Comparison of ENCODE assay signal across 21 cellular contexts in genomic region chr3:124083990-124084389, GRCh38. TPM values are rescaled to one million over a fixed set of nuclear protein-coding genes. Genes with fewer than 3 reads are reported as not detected.
A peak's percentile ranks its signal among the peaks of the same experiment; 100 is the strongest.
DNase-seq lines count a peak whose midpoint lies in the region; ATAC-seq and TF ChIP-seq lines count a peak whose summit lies in the region.
"Had no signal": no experiment of that assay in that cellular context is flagged by ENCODE, and none has a peak within 500 bp of the region (broad histone marks: within the 10 kb centered on the region; RNA-seq: fewer than 3 reads in every experiment).

No MANE protein-coding gene starts in this region.

- no peak overlapping the region for H3K4me3 Mint-ChIP-seq in memory B cell
- H3K4me3 Mint-ChIP-seq: activated T-helper 1 cell treated with anti-CD3 and anti-CD28 coated beads, Interleukin-12 subunit alpha, Interleukin-12 subunit beta, Interleukin-2, Interleukin-4 antibody, amounts not matched to agents 30 ng/mL and 10 ng/mL and 1 ng/mL, durations not matched to agents 14 hours and 24 hours and 36 hours; nephron progenitor cell had no signal

- H3K36me3 ChIP-seq in BE2C, result no peaks in the 10 kb centered on the region
- H3K36me3 ChIP-seq: stomach, upper lobe of right lung had no signal

- peaks cover 4% of the 10 kb centered on the region for H3K27me3 Mint-ChIP-seq in memory B cell

- H3K4me1 Mint-ChIP-seq in memory B cell, result no peaks in the 10 kb centered on the region

- H3K27me3 ChIP-seq in BE2C, result no peaks in the 10 kb centered on the region
- H3K27me3 ChIP-seq: upper lobe of right lung had no signal

- DNase-seq in BE2C, result peak; percentile 69
- DNase-seq in GM12865 (ENCODE audit: low read depth), result peak; percentile 6
- DNase-seq in NCI-H345 (lab: John Stamatoyannopoulos, UW), result peak; percentile 30
- DNase-seq in memory B cell (ENCODE audit: low spot score in 2 of 2), result no peak
- DNase-seq in NCI-H2196 treated with DMSO at 0.1 percent for 48 hours (lab: John Stamatoyannopoulos, UW; ENCODE audit: unreplicated experiment), result no peak
- DNase-seq in AG20443 (ENCODE audit: low spot score), result no peak
- DNase-seq: activated CD4-positive, alpha-beta T cell treated with anti-CD3 and anti-CD28 coated beads for 48 hours; EL; midbrain; NCI-H2029 treated with DMSO at 0.1 percent for 48 hours; NCI-H748 treated with DMSO at 0.1 percent for 48 hours; nephron progenitor cell; psoas muscle; small intestine; stimulated activated CD4-positive, alpha-beta T cell treated with anti-CD3 and anti-CD28 coated beads, Interleukin-4, amount 100 ng/mL, for 24 hours; stomach; upper lobe of right lung had no signal

- peaks cover 1% of the 10 kb centered on the region for H3K9me3 Mint-ChIP-seq in memory B cell
- H3K9me3 Mint-ChIP-seq: activated naive CD4-positive, alpha-beta T cell treated with anti-CD3 and anti-CD28 coated beads, Interleukin-2, amount 50 U/mL, for 72 hours; activated T-helper 1 cell treated with anti-CD3 and anti-CD28 coated beads, Interleukin-12 subunit alpha, Interleukin-12 subunit beta, Interleukin-2, Interleukin-4 antibody, amounts not matched to agents 30 ng/mL and 10 ng/mL and 1 ng/mL, durations not matched to agents 14 hours and 24 hours and 36 hours; nephron progenitor cell had no signal

- H3K4me1 ChIP-seq in BE2C, result peaks cover 16% of the 10 kb centered on the region
- H3K4me1 ChIP-seq: upper lobe of right lung had no signal

- no peaks in the 10 kb centered on the region for H3K36me3 Mint-ChIP-seq in memory B cell
- H3K36me3 Mint-ChIP-seq: activated naive CD4-positive, alpha-beta T cell treated with anti-CD3 and anti-CD28 coated beads, Interleukin-2, amount 50 U/mL, for 72 hours had no signal

- TF ChIP-seq CTCF in BE2C (IDR thresholded peaks at IDR 0.05; ENCODE audit: low read depth, low read length) (no peak), GM12865 (IDR thresholded peaks at IDR 0.05; ENCODE audit: insufficient read depth, low read depth, low read length, missing control alignments) (no peak)

- no peak overlapping the region for H3K27ac Mint-ChIP-seq in memory B cell
- H3K27ac Mint-ChIP-seq: activated naive CD4-positive, alpha-beta T cell treated with anti-CD3 and anti-CD28 coated beads, Interleukin-2, amount 50 U/mL, for 72 hours; activated T-helper 1 cell treated with anti-CD3 and anti-CD28 coated beads, Interleukin-12 subunit alpha, Interleukin-12 subunit beta, Interleukin-2, Interleukin-4 antibody, amounts not matched to agents 30 ng/mL and 10 ng/mL and 1 ng/mL, durations not matched to agents 14 hours and 24 hours and 36 hours; nephron progenitor cell had no signal

- H3K4me3 ChIP-seq in BE2C (ENCODE audit: low read depth, low read length), result no peak overlapping the region
- H3K4me3 ChIP-seq in GM12865 (ENCODE audit: low read depth, low read length), result no peak overlapping the region
- H3K4me3 ChIP-seq: psoas muscle, stomach, upper lobe of right lung had no signal

- H3K9me3 ChIP-seq in BE2C, result peaks cover 3% of the 10 kb centered on the region; the same call in 1 of the 2 replicates
- H3K9me3 ChIP-seq: psoas muscle, stomach, upper lobe of right lung had no signal

- ATAC-seq in memory B cell (ENCODE audit: low read depth), result peak; percentile 42
- no peak for ATAC-seq in HG03342 (IDR thresholded peaks at IDR 0.05; ENCODE audit: unreplicated experiment)
- ATAC-seq: activated naive CD4-positive, alpha-beta T cell treated with anti-CD3 and anti-CD28 coated beads, Interleukin-2, amount 50 U/mL, for 72 hours; HCT116; psoas muscle; upper lobe of right lung had no signal

RNA-seq across cellular contexts. Expression of gene KALRN, which starts 50.8 kb away (rescaled TPM):
- 19.9 TPM for polyA plus RNA-seq in BE2C (2012; ENCODE audit: insufficient read depth, insufficient read length, low read depth)

Comparison
In these comparisons a context has a peak if more than half of its experiments do, and no peak if none do; other contexts are left out.
1. DNase-seq: peak in BE2C (single experiment), GM12865 (single experiment) and NCI-H345 (single experiment); none in memory B cell (0 of 2), NCI-H2196 treated with DMSO at 0.1 percent for 48 hours (single experiment) and AG20443 (single experiment).